40 cellular contexts compared by ENCODE assay signal in genomic region chr15:56890038-56890437, GRCh38.
"Had no signal": no experiment of that assay in that cellular context is flagged by ENCODE, and none has a peak within 500 bp of the region (broad histone marks: within the 10 kb centered on the region; RNA-seq: fewer than 3 reads in every experiment).

No MANE protein-coding gene starts in this region.

- H3K27ac Mint-ChIP-seq: activated naive CD4-positive, alpha-beta T cell treated with anti-CD3 and anti-CD28 coated beads for 36 hours; activated naive CD4-positive, alpha-beta T cell treated with anti-CD3 and anti-CD28 coated beads, Interleukin-2, amount 10 ng/mL, durations not matched to agents 7 days and 5 days; activated naive CD4-positive, alpha-beta T cell treated with anti-CD3 and anti-CD28 coated beads, Interleukin-2, amount 50 U/mL, for 24 hours; activated naive CD4-positive, alpha-beta T cell treated with anti-CD3 and anti-CD28 coated beads, Interleukin-2, amount 50 U/mL, for 72 hours; activated naive CD8-positive, alpha-beta T cell; activated naive CD8-positive, alpha-beta T cell treated with anti-CD3 and anti-CD28 coated beads for 36 hours; activated naive CD8-positive, alpha-beta T cell treated with anti-CD3 and anti-CD28 coated beads, Interleukin-2, amount 10 ng/mL, durations not matched to agents 7 days and 5 days; activated naive CD8-positive, alpha-beta T cell treated with anti-CD3 and anti-CD28 coated beads, Interleukin-2, amount 50 U/mL, for 24 hours; activated T-cell treated with anti-CD3 and anti-CD28 coated beads, Interleukin-2, amount 50 U/mL, for 24 hours; activated T-cell treated with anti-CD3 and anti-CD28 coated beads, Interleukin-2, amount 50 U/mL, for 72 hours; activated T-helper 1 cell treated with anti-CD3 and anti-CD28 coated beads, Interleukin-12 subunit alpha, Interleukin-12 subunit beta, Interleukin-2, Interleukin-4 antibody, amounts not matched to agents 30 ng/mL and 10 ng/mL and 1 ng/mL, durations not matched to agents 14 hours and 24 hours and 36 hours; activated T-helper 17 cell treated with anti-CD3 and anti-CD28 coated beads, Interleukin-2, amount 50 U/mL, for 72 hours; activated T-helper 2 cell treated with anti-CD3 and anti-CD28 coated beads, Interferon-gamma antibody, Interleukin-2, Interleukin-4, amounts not matched to agents 10 μg/mL and 5 μg/mL and 100 μg/mL, durations not matched to agents 14 hours and 24 hours and 36 hours had no signal

- H3K27me3 ChIP-seq: adrenal gland, ascending aorta, body of pancreas, brain microvascular endothelial cell, breast epithelium, cardiac muscle cell had no signal

- DNase-seq: activated effector memory CD4-positive, alpha-beta T cell treated with anti-CD3 and anti-CD28 coated beads, Interleukin-2, amount 50 U/mL, for 16 hours; activated effector memory CD4-positive, alpha-beta T cell treated with Interleukin-2 at 50 U/mL for 16 hours; activated gamma-delta T cell; activated gamma-delta T cell treated with Interleukin-2 at 50 U/mL for 16 hours; activated naive CD4-positive, alpha-beta T cell; activated naive CD4-positive, alpha-beta T cell treated with anti-CD3 and anti-CD28 coated beads for 36 hours; activated naive CD4-positive, alpha-beta T cell treated with anti-CD3 and anti-CD28 coated beads, Interleukin-2, amount 10 ng/mL, durations not matched to agents 7 days and 5 days; activated naive CD4-positive, alpha-beta T cell treated with anti-CD3 and anti-CD28 coated beads, Interleukin-2, amount 50 U/mL, for 16 hours; activated naive CD4-positive, alpha-beta T cell treated with Interleukin-2 at 50 U/mL for 16 hours; activated naive CD8-positive, alpha-beta T cell treated with anti-CD3 and anti-CD28 coated beads for 36 hours; activated naive CD8-positive, alpha-beta T cell treated with anti-CD3 and anti-CD28 coated beads, Interleukin-2, amount 10 ng/mL, durations not matched to agents 7 days and 5 days; activated naive CD8-positive, alpha-beta T cell treated with anti-CD3 and anti-CD28 coated beads, Interleukin-2, amount 50 U/mL, for 24 hours; activated T-cell treated with anti-CD3 and anti-CD28 coated beads, Interleukin-2, amount 50 U/mL, for 1 hour; activated T-cell treated with anti-CD3 and anti-CD28 coated beads, Interleukin-2, amount 50 U/mL, for 24 hours; activated T-cell treated with anti-CD3 and anti-CD28 coated beads, Interleukin-2, amount 50 U/mL, for 4 hours; activated T-cell treated with anti-CD3 and anti-CD28 coated beads, Interleukin-2, amount 50 U/mL, for 48 hours; activated T-cell treated with anti-CD3 and anti-CD28 coated beads, Interleukin-2, amount 50 U/mL, for 72 hours; adrenal gland; amniotic stem cell; amygdala; anterior cingulate cortex; aorta; body of pancreas; brain microvascular endothelial cell; caudate nucleus; central memory CD4-positive, alpha-beta T cell; cerebellar nuclear complex had no signal

- FAIRE-seq: astrocyte, bronchial epithelial cell had no signal

- H3K36me3 Mint-ChIP-seq: activated naive CD4-positive, alpha-beta T cell treated with anti-CD3 and anti-CD28 coated beads, Interleukin-2, amount 50 U/mL, for 24 hours; activated naive CD8-positive, alpha-beta T cell; activated naive CD8-positive, alpha-beta T cell treated with anti-CD3 and anti-CD28 coated beads, Interleukin-2, amount 10 ng/mL, durations not matched to agents 7 days and 5 days had no signal

- H3K9me3 ChIP-seq: adrenal gland, ascending aorta, body of pancreas, breast epithelium had no signal

- H3K4me3 ChIP-seq: adrenal gland, ascending aorta, body of pancreas, breast epithelium, cardiac muscle cell had no signal

- H3K4me1 ChIP-seq: breast epithelium had no signal

- H3K27me3 Mint-ChIP-seq: activated naive CD4-positive, alpha-beta T cell treated with anti-CD3 and anti-CD28 coated beads, Interleukin-2, amount 50 U/mL, for 24 hours; activated naive CD8-positive, alpha-beta T cell; activated naive CD8-positive, alpha-beta T cell treated with anti-CD3 and anti-CD28 coated beads for 36 hours; activated naive CD8-positive, alpha-beta T cell treated with anti-CD3 and anti-CD28 coated beads, Interleukin-2, amount 10 ng/mL, durations not matched to agents 7 days and 5 days; activated naive CD8-positive, alpha-beta T cell treated with anti-CD3 and anti-CD28 coated beads, Interleukin-2, amount 50 U/mL, for 24 hours; activated T-cell treated with anti-CD3 and anti-CD28 coated beads, Interleukin-2, amount 50 U/mL, for 24 hours; activated T-helper 17 cell treated with anti-CD3 and anti-CD28 coated beads, Interleukin-2, amount 50 U/mL, for 72 hours; central memory CD8-positive, alpha-beta T cell had no signal

- ATAC-seq: activated naive CD4-positive, alpha-beta T cell treated with anti-CD3 and anti-CD28 coated beads, Interleukin-2, amount 50 U/mL, for 72 hours; activated naive CD8-positive, alpha-beta T cell treated with anti-CD3 and anti-CD28 coated beads, Interleukin-2, amount 50 U/mL, for 24 hours; activated T-cell treated with anti-CD3 and anti-CD28 coated beads, Interleukin-2, amount 50 U/mL, for 4 hours; activated T-cell treated with anti-CD3 and anti-CD28 coated beads, Interleukin-2, amount 50 U/mL, for 72 hours; activated T-helper 17 cell treated with anti-CD3 and anti-CD28 coated beads, Interleukin-2, amount 50 U/mL, for 72 hours; body of pancreas had no signal

- H3K9me3 Mint-ChIP-seq: activated naive CD4-positive, alpha-beta T cell treated with anti-CD3 and anti-CD28 coated beads for 36 hours; activated naive CD4-positive, alpha-beta T cell treated with anti-CD3 and anti-CD28 coated beads, Interleukin-2, amount 10 ng/mL, durations not matched to agents 7 days and 5 days; activated naive CD4-positive, alpha-beta T cell treated with anti-CD3 and anti-CD28 coated beads, Interleukin-2, amount 50 U/mL, for 24 hours; activated naive CD4-positive, alpha-beta T cell treated with anti-CD3 and anti-CD28 coated beads, Interleukin-2, amount 50 U/mL, for 72 hours; activated naive CD8-positive, alpha-beta T cell treated with anti-CD3 and anti-CD28 coated beads for 36 hours; activated naive CD8-positive, alpha-beta T cell treated with anti-CD3 and anti-CD28 coated beads, Interleukin-2, amount 10 ng/mL, durations not matched to agents 7 days and 5 days; activated naive CD8-positive, alpha-beta T cell treated with anti-CD3 and anti-CD28 coated beads, Interleukin-2, amount 50 U/mL, for 24 hours; activated T-cell treated with anti-CD3 and anti-CD28 coated beads, Interleukin-2, amount 50 U/mL, for 24 hours; activated T-cell treated with anti-CD3 and anti-CD28 coated beads, Interleukin-2, amount 50 U/mL, for 4 hours; activated T-cell treated with anti-CD3 and anti-CD28 coated beads, Interleukin-2, amount 50 U/mL, for 72 hours; activated T-helper 1 cell treated with anti-CD3 and anti-CD28 coated beads, Interleukin-12 subunit alpha, Interleukin-12 subunit beta, Interleukin-2, Interleukin-4 antibody, amounts not matched to agents 30 ng/mL and 10 ng/mL and 1 ng/mL, durations not matched to agents 14 hours and 24 hours and 36 hours; activated T-helper 17 cell treated with anti-CD3 and anti-CD28 coated beads, Interleukin-2, amount 50 U/mL, for 72 hours; activated T-helper 2 cell treated with anti-CD3 and anti-CD28 coated beads, Interferon-gamma antibody, Interleukin-2, Interleukin-4, amounts not matched to agents 10 μg/mL and 5 μg/mL and 100 μg/mL, durations not matched to agents 14 hours and 24 hours and 36 hours; brain; central memory CD8-positive, alpha-beta T cell had no signal

- H3K36me3 ChIP-seq: adrenal gland, ascending aorta, brain microvascular endothelial cell, breast epithelium, cardiac muscle cell had no signal

- H3K27ac ChIP-seq: adrenal gland, ascending aorta, body of pancreas, brain microvascular endothelial cell, breast epithelium, cardiac muscle cell had no signal

- H3K4me3 Mint-ChIP-seq: activated naive CD4-positive, alpha-beta T cell treated with anti-CD3 and anti-CD28 coated beads for 36 hours; activated naive CD4-positive, alpha-beta T cell treated with anti-CD3 and anti-CD28 coated beads, Interleukin-2, amount 10 ng/mL, durations not matched to agents 7 days and 5 days; activated naive CD8-positive, alpha-beta T cell; activated naive CD8-positive, alpha-beta T cell treated with anti-CD3 and anti-CD28 coated beads for 36 hours; activated naive CD8-positive, alpha-beta T cell treated with anti-CD3 and anti-CD28 coated beads, Interleukin-2, amount 10 ng/mL, durations not matched to agents 7 days and 5 days; activated naive CD8-positive, alpha-beta T cell treated with anti-CD3 and anti-CD28 coated beads, Interleukin-2, amount 50 U/mL, for 24 hours; activated T-cell treated with anti-CD3 and anti-CD28 coated beads, Interleukin-2, amount 50 U/mL, for 24 hours; activated T-cell treated with anti-CD3 and anti-CD28 coated beads, Interleukin-2, amount 50 U/mL, for 72 hours; activated T-helper 1 cell treated with anti-CD3 and anti-CD28 coated beads, Interleukin-12 subunit alpha, Interleukin-12 subunit beta, Interleukin-2, Interleukin-4 antibody, amounts not matched to agents 30 ng/mL and 10 ng/mL and 1 ng/mL, durations not matched to agents 14 hours and 24 hours and 36 hours; activated T-helper 17 cell treated with anti-CD3 and anti-CD28 coated beads, Interleukin-2, amount 50 U/mL, for 72 hours; central memory CD8-positive, alpha-beta T cell had no signal
